In genomic region chr13:90502762-90503161, GRCh38 we compare ENCODE assay signal across 26 cellular contexts.
"Had no signal": no experiment of that assay in that cellular context is flagged by ENCODE, and none has a peak within 500 bp of the region (broad histone marks: within the 10 kb centered on the region; RNA-seq: fewer than 3 reads in every experiment).

No MANE protein-coding gene starts in this region.

- H3K27ac Mint-ChIP-seq: activated CD8-positive, alpha-beta T cell treated with anti-CD3 and anti-CD28 coated beads, Interleukin-2, amount 10 ng/mL, durations not matched to agents 7 days and 5 days; activated naive CD4-positive, alpha-beta T cell treated with anti-CD3 and anti-CD28 coated beads, Interleukin-2, amount 50 U/mL, for 72 hours; activated naive CD8-positive, alpha-beta T cell treated with anti-CD3 and anti-CD28 coated beads, Interleukin-2, amount 50 U/mL, for 24 hours; activated T-helper 1 cell treated with anti-CD3 and anti-CD28 coated beads, Interleukin-12 subunit alpha, Interleukin-12 subunit beta, Interleukin-2, Interleukin-4 antibody, amounts not matched to agents 30 ng/mL and 10 ng/mL and 1 ng/mL, durations not matched to agents 14 hours and 24 hours and 36 hours; T-helper 1 cell treated with Interleukin-12 subunit alpha and Interleukin-12 subunit beta and Interleukin-4 antibody, amounts not matched to agents 30 μg/mL and 1 μg/mL, for 36 hours had no signal

- H3K4me1 Mint-ChIP-seq: activated naive CD8-positive, alpha-beta T cell treated with anti-CD3 and anti-CD28 coated beads, Interleukin-2, amount 50 U/mL, for 24 hours had no signal

- ATAC-seq: activated CD4-positive, CD25-positive, alpha-beta regulatory T cell treated with anti-CD3 and anti-CD28 coated beads, Interleukin-2, amount 50 U/mL, for 24 hours; activated CD8-positive, alpha-beta T cell treated with anti-CD3 and anti-CD28 coated beads, Interleukin-2, amount 10 ng/mL, durations not matched to agents 7 days and 5 days; activated naive CD4-positive, alpha-beta T cell treated with anti-CD3 and anti-CD28 coated beads, Interleukin-2, amount 50 U/mL, for 72 hours; activated naive CD8-positive, alpha-beta T cell treated with anti-CD3 and anti-CD28 coated beads, Interleukin-2, amount 50 U/mL, for 24 hours; SK-N-SH treated with all-trans-retinoic acid at 6 μM for 48 hours had no signal

- H3K4me3 ChIP-seq: ascending aorta, Peyer's patch, SJSA1 had no signal

- DNase-seq: activated CD4-positive, alpha-beta T cell treated with anti-CD3 and anti-CD28 coated beads for 4 hours; activated CD4-positive, alpha-beta T cell treated with anti-CD3 and anti-CD28 coated beads, Interleukin-2, amount 50 U/mL, for 4 hours; activated CD8-positive, alpha-beta memory T cell treated with anti-CD3 and anti-CD28 coated beads, Interleukin-2, amount 50 U/mL, for 48 hours; activated CD8-positive, alpha-beta T cell treated with anti-CD3 and anti-CD28 coated beads, Interleukin-2, amount 10 ng/mL, durations not matched to agents 7 days and 5 days; activated effector memory CD4-positive, alpha-beta T cell treated with anti-CD3 and anti-CD28 coated beads, Interleukin-2, amount 50 U/mL, for 16 hours; activated naive CD4-positive, alpha-beta T cell treated with Interleukin-2 at 50 U/mL for 16 hours; activated naive CD8-positive, alpha-beta T cell treated with anti-CD3 and anti-CD28 coated beads, Interleukin-2, amount 50 U/mL, for 24 hours; activated T-cell treated with anti-CD3 and anti-CD28 coated beads, Interleukin-2, amount 50 U/mL, for 1 hour; amniotic stem cell; Kasumi-1; KBM-7; NCI-H1048; NCI-H146; NCI-H187 treated with DMSO at 0.1 percent for 48 hours; NCI-H524; Peyer's patch; SHP77 had no signal

- H3K27me3 ChIP-seq: ascending aorta, Peyer's patch, SJSA1 had no signal

- H3K9me3 Mint-ChIP-seq: activated naive CD4-positive, alpha-beta T cell treated with anti-CD3 and anti-CD28 coated beads, Interleukin-2, amount 50 U/mL, for 72 hours; activated T-helper 1 cell treated with anti-CD3 and anti-CD28 coated beads, Interleukin-12 subunit alpha, Interleukin-12 subunit beta, Interleukin-2, Interleukin-4 antibody, amounts not matched to agents 30 ng/mL and 10 ng/mL and 1 ng/mL, durations not matched to agents 14 hours and 24 hours and 36 hours had no signal

- H3K36me3 ChIP-seq: ascending aorta, Peyer's patch, SJSA1 had no signal

- H3K4me1 ChIP-seq: ascending aorta, SJSA1 had no signal

- H3K9me3 ChIP-seq: ascending aorta, Peyer's patch, SJSA1 had no signal

- H3K27me3 Mint-ChIP-seq: activated naive CD8-positive, alpha-beta T cell treated with anti-CD3 and anti-CD28 coated beads, Interleukin-2, amount 50 U/mL, for 24 hours; brain had no signal

- H3K36me3 Mint-ChIP-seq: activated naive CD4-positive, alpha-beta T cell treated with anti-CD3 and anti-CD28 coated beads, Interleukin-2, amount 50 U/mL, for 72 hours; brain had no signal

- H3K4me3 Mint-ChIP-seq: activated CD8-positive, alpha-beta T cell treated with anti-CD3 and anti-CD28 coated beads, Interleukin-2, amount 10 ng/mL, durations not matched to agents 7 days and 5 days; activated naive CD8-positive, alpha-beta T cell treated with anti-CD3 and anti-CD28 coated beads, Interleukin-2, amount 50 U/mL, for 24 hours; activated T-helper 1 cell treated with anti-CD3 and anti-CD28 coated beads, Interleukin-12 subunit alpha, Interleukin-12 subunit beta, Interleukin-2, Interleukin-4 antibody, amounts not matched to agents 30 ng/mL and 10 ng/mL and 1 ng/mL, durations not matched to agents 14 hours and 24 hours and 36 hours; brain; T-helper 1 cell treated with Interleukin-12 subunit alpha and Interleukin-12 subunit beta and Interleukin-4 antibody, amounts not matched to agents 30 μg/mL and 1 μg/mL, for 36 hours had no signal

- H3K27ac ChIP-seq: ascending aorta, Peyer's patch, RWPE1, SJSA1 had no signal
